ENCODE assay signal across 9 cellular contexts in genomic region chr9:68895741-68896478, GRCh38.
DNase-seq lines count a peak whose midpoint lies in the region; ATAC-seq and TF ChIP-seq lines count a peak whose summit lies in the region.
"Had no signal": no experiment of that assay in that cellular context is flagged by ENCODE, and none has a peak within 500 bp of the region (broad histone marks: within the 10 kb centered on the region; RNA-seq: fewer than 3 reads in every experiment).

No MANE protein-coding gene starts in this region.

- H3K36me3 ChIP-seq in adrenal gland (replicated peaks in 1 of 2) = no peaks in the 10 kb centered on the region
- H3K36me3 ChIP-seq in esophagus muscularis mucosa = no peaks in the 10 kb centered on the region

- peak overlapping the region; percentile 70 for H3K4me3 Mint-ChIP-seq in activated T-cell treated with anti-CD3 and anti-CD28 coated beads, Interleukin-2, amount 50 U/mL, for 24 hours
- peak overlapping the region; percentile 60 for H3K4me3 Mint-ChIP-seq in stimulated activated naive CD8-positive, alpha-beta T cell treated with anti-CD3 and anti-CD28 coated beads, Interleukin-15, Interleukin-2, amounts not matched to agents 100 ng/mL and 50 ng/mL, for 24 hours

- peak overlapping the region; percentile 92 for H3K27ac Mint-ChIP-seq in activated T-cell treated with anti-CD3 and anti-CD28 coated beads, Interleukin-2, amount 50 U/mL, for 24 hours
- H3K27ac Mint-ChIP-seq in stimulated activated naive CD8-positive, alpha-beta T cell treated with anti-CD3 and anti-CD28 coated beads, Interleukin-15, Interleukin-2, amounts not matched to agents 100 ng/mL and 50 ng/mL, for 24 hours = peak overlapping the region; percentile 86

- H3K27me3 ChIP-seq in adrenal gland = no peaks in the 10 kb centered on the region
- no peaks in the 10 kb centered on the region for H3K27me3 ChIP-seq in esophagus muscularis mucosa

- H3K4me1 ChIP-seq in adrenal gland (replicated peaks in 1 of 2) (peaks cover 24 to 25% of the 10 kb centered on the region in 2 donors), esophagus muscularis mucosa (peaks cover 0 to 23% (median 0%) of the 10 kb centered on the region in 4 donors)

- DNase-seq in activated T-cell treated with anti-CD3 and anti-CD28 coated beads, Interleukin-2, amount 50 U/mL, for 24 hours = no peak
- DNase-seq in activated T-cell treated with anti-CD3 and anti-CD28 coated beads for 4 hours = no peak
- no peak for DNase-seq in adrenal gland
- no peak for DNase-seq in esophagus muscularis mucosa (ENCODE audit: extremely low spot score)
- DNase-seq in iPS-NIHi11 (ENCODE audit: low spot score) = no peak
- DNase-seq in superior temporal gyrus (ENCODE audit: extremely low spot score) = no peak
- DNase-seq: NCI-H524 had no signal

- intact Hi-C loops in adrenal gland (cut with DNase I) = no loop called here
- intact Hi-C loops in esophagus muscularis mucosa (cut with DNase I) = no loop called here

- peaks cover 41% of the 10 kb centered on the region for H3K4me1 Mint-ChIP-seq in activated T-cell treated with anti-CD3 and anti-CD28 coated beads, Interleukin-2, amount 50 U/mL, for 24 hours (ENCODE audit: low read depth)
- H3K4me1 Mint-ChIP-seq in stimulated activated naive CD8-positive, alpha-beta T cell treated with anti-CD3 and anti-CD28 coated beads, Interleukin-15, Interleukin-2, amounts not matched to agents 100 ng/mL and 50 ng/mL, for 24 hours (ENCODE audit: low read depth) = peaks cover 37% of the 10 kb centered on the region

- WGBS in adrenal gland, 4 donors = 12 to 22% (median 17%) methylated on average over 6 of the region's 6 CpGs
- 54% methylated on average over 6 of the region's 6 CpGs for WGBS in esophagus muscularis mucosa

- peak overlapping the region in 1 of 4 donors; percentile 38 for H3K4me3 ChIP-seq in adrenal gland
- H3K4me3 ChIP-seq in esophagus muscularis mucosa = no peak overlapping the region

- H3K36me3 Mint-ChIP-seq in activated T-cell treated with anti-CD3 and anti-CD28 coated beads, Interleukin-2, amount 50 U/mL, for 24 hours (ENCODE audit: low read depth) = no peaks in the 10 kb centered on the region
- H3K36me3 Mint-ChIP-seq in stimulated activated naive CD8-positive, alpha-beta T cell treated with anti-CD3 and anti-CD28 coated beads, Interleukin-15, Interleukin-2, amounts not matched to agents 100 ng/mL and 50 ng/mL, for 24 hours (ENCODE audit: low read depth) = no peaks in the 10 kb centered on the region

- H3K27ac ChIP-seq in adrenal gland (peak overlapping the region in 4 of 5 donors; percentile 25 to 65 (median 45)), esophagus muscularis mucosa (replicated peaks in 1 of 4) (no peak overlapping the region)

- H3K9me3 Mint-ChIP-seq in activated T-cell treated with anti-CD3 and anti-CD28 coated beads, Interleukin-2, amount 50 U/mL, for 24 hours = no peaks in the 10 kb centered on the region
- no peaks in the 10 kb centered on the region for H3K9me3 Mint-ChIP-seq in stimulated activated naive CD8-positive, alpha-beta T cell treated with anti-CD3 and anti-CD28 coated beads, Interleukin-15, Interleukin-2, amounts not matched to agents 100 ng/mL and 50 ng/mL, for 24 hours

- no peaks in the 10 kb centered on the region for H3K27me3 Mint-ChIP-seq in activated T-cell treated with anti-CD3 and anti-CD28 coated beads, Interleukin-2, amount 50 U/mL, for 24 hours
- no peaks in the 10 kb centered on the region for H3K27me3 Mint-ChIP-seq in stimulated activated naive CD8-positive, alpha-beta T cell treated with anti-CD3 and anti-CD28 coated beads, Interleukin-15, Interleukin-2, amounts not matched to agents 100 ng/mL and 50 ng/mL, for 24 hours

- H3K9me3 ChIP-seq in adrenal gland (replicated peaks in 1 of 3) (no peaks in the 10 kb centered on the region), esophagus muscularis mucosa (no peaks in the 10 kb centered on the region)

- no peak for TF ChIP-seq EP300 in esophagus muscularis mucosa (IDR thresholded peaks at IDR 0.05)

- peak in 1 of 2 donors; percentile 24 for TF ChIP-seq POLR2A in adrenal gland (IDR thresholded peaks at IDR 0.05)
- no peak for TF ChIP-seq POLR2A in esophagus muscularis mucosa (IDR thresholded peaks at IDR 0.05; ENCODE audit: low read depth)

- ATAC-seq in HG03060 (IDR thresholded peaks at IDR 0.05; ENCODE audit: low read depth, unreplicated experiment) = peak; percentile 72

- TF ChIP-seq CTCF in adrenal gland (IDR thresholded peaks at IDR 0.05) = no peak
- TF ChIP-seq CTCF in esophagus muscularis mucosa (IDR thresholded peaks at IDR 0.05) = no peak

Comparison
In these comparisons a context has a peak if more than half of its experiments do, and no peak if none do; other contexts are left out.
1. H3K27ac ChIP-seq: peak in adrenal gland (4 of 5); none in esophagus muscularis mucosa (0 of 4).